Comparison of ENCODE assay signal across 23 cellular contexts in the genomic region with DNA sequence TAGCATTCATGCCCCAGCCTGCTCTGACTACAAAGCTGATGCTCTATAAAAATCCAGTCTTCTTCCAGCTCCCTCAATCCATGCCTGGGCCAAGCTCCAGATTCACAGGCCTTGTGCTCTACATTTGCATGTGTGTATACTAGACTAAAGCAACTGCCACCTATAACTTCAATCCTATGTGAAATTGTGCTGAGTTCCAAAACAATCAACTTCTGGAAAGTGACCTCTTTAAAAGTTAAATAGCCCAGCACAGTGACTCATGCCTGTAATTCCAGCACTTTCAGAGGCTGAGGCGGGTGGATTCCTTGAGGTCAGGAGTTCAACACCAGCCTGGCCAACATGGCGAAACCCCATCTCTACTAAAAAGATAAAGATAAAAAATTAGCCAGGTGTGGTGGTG.
A peak's percentile ranks its signal among the peaks of the same experiment; 100 is the strongest.
DNase-seq lines count a peak whose midpoint lies in the region; ATAC-seq, FAIRE-seq and TF ChIP-seq lines count a peak whose summit lies in the region.
"Had no signal": no experiment of that assay in that cellular context is flagged by ENCODE, and none has a peak within 500 bp of the region (broad histone marks: within the 10 kb centered on the region; RNA-seq: fewer than 3 reads in every experiment).

No MANE protein-coding gene starts in this region.

- H4K8ac ChIP-seq in IMR-90 (ENCODE audit: low read depth in 2 of 2, low read length in 2 of 2) = no peak overlapping the region

- H3K9me1 ChIP-seq in IMR-90 (ENCODE audit: insufficient read depth, low read length) (no peaks in the 10 kb centered on the region), endothelial cell of umbilical vein (replicated peaks; ENCODE audit: control insufficient read depth, extremely low read depth, insufficient read depth, low read length) (no peaks in the 10 kb centered on the region)

- H3K27me3 Mint-ChIP-seq in WTC11 (ENCODE audit: low read depth) = no peaks in the 10 kb centered on the region

- TF ChIP-seq POLR2A in IMR-90 (IDR thresholded peaks at IDR 0.05; ENCODE audit: low read depth, low read length) (no peak), endothelial cell of umbilical vein (IDR thresholded peaks at IDR 0.05; ENCODE audit: low read depth, low read length) (no peak), GM12891 (IDR thresholded peaks at IDR 0.05; ENCODE audit: low read depth, low read length) (no peak)

- no peaks in the 10 kb centered on the region for H3K9me3 ChIP-seq in IMR-90 (ENCODE audit: control insufficient read depth, insufficient read depth, low read length)
- no peaks in the 10 kb centered on the region for H3K9me3 ChIP-seq in adipocyte (ENCODE audit: control insufficient read depth, low read length)
- no peaks in the 10 kb centered on the region for H3K9me3 ChIP-seq in endothelial cell of umbilical vein (replicated peaks; ENCODE audit: control insufficient read depth, insufficient read depth, low read length)
- H3K9me3 ChIP-seq: Peyer's patch had no signal

- H3K18ac ChIP-seq in IMR-90 (ENCODE audit: low read depth, low read length) = no peak overlapping the region

- FAIRE-seq in endothelial cell of umbilical vein (lab: Jason Lieb, UNC) (no peak), GM12891 (lab: Jason Lieb, UNC) (no peak)
- FAIRE-seq: A204.1 had no signal

- H3K14ac ChIP-seq in IMR-90 (replicated peaks; ENCODE audit: low read depth, low read length) = no peak overlapping the region

- H3K4me1 Mint-ChIP-seq in WTC11 = no peaks in the 10 kb centered on the region
- H3K4me1 Mint-ChIP-seq: GM23338 had no signal

- no TSS peak for BruUV-seq in IMR-90 (replicated peaks; lab: Mats Ljungman, UMichigan)
- no TSS peak for BruUV-seq in endothelial cell of umbilical vein (replicated peaks; lab: Mats Ljungman, UMichigan)

- H4K20me1 ChIP-seq in IMR-90 (ENCODE audit: insufficient read depth, low read length) = no peaks in the 10 kb centered on the region
- no peaks in the 10 kb centered on the region for H4K20me1 ChIP-seq in endothelial cell of umbilical vein (replicated peaks; ENCODE audit: control insufficient read depth, extremely low read depth, insufficient read depth, low read length)

- H3K27ac Mint-ChIP-seq in WTC11 = no peak overlapping the region
- H3K27ac Mint-ChIP-seq: GM23338 had no signal

- POLR2A ChIA-PET in IMR-90 (lab: Charles Lee; ENCODE audit: unreplicated experiment) = no interaction called here
- POLR2A ChIA-PET in endothelial cell of umbilical vein (lab: Charles Lee) = no interaction called here
- POLR2A ChIA-PET in WTC11 (lab: Charles Lee) = no interaction called here

- H3K4me3 Mint-ChIP-seq in WTC11 = no peak overlapping the region
- H3K4me3 Mint-ChIP-seq: CD8-positive, alpha-beta memory T cell; GM23338 had no signal

- no peaks in the 10 kb centered on the region for H3K36me3 ChIP-seq in IMR-90 (ENCODE audit: control insufficient read depth, insufficient read depth, low read length)
- H3K36me3 ChIP-seq in adipocyte (ENCODE audit: control insufficient read depth, insufficient read depth, low read length, severe bottlenecking) = no peaks in the 10 kb centered on the region
- H3K36me3 ChIP-seq in endothelial cell of umbilical vein (ENCODE audit: control insufficient read depth in 2 of 2, extremely low read depth in 1 of 2, insufficient read depth in 2 of 2, low read length in 2 of 2) = no peaks in the 10 kb centered on the region
- H3K36me3 ChIP-seq: Peyer's patch had no signal

- intact Hi-C loops in IMR-90 (cut with micrococcal nuclease) = no loop called here
- intact Hi-C loops in endothelial cell of umbilical vein (cut with micrococcal nuclease) = loop anchor here (5.0 kb wide), 1 partner anchor 1338 kb away; no protein-coding TSS in a partner anchor

- dilution Hi-C loops in IMR-90 (cut with HindIII; ENCODE audit: low sequenced_read_pairs, unreplicated experiment) = no loop called here
- dilution Hi-C loops in endothelial cell of umbilical vein (cut with MboI; ENCODE audit: extremely low pct_ligation_motif_present, low sequenced_read_pairs) = no loop called here

- H3K27me3 ChIP-seq in IMR-90 (ENCODE audit: control insufficient read depth, insufficient read depth, low read length) (no peaks in the 10 kb centered on the region), adipocyte (replicated peaks; ENCODE audit: control insufficient read depth, insufficient read depth, low read length) (no peaks in the 10 kb centered on the region), endothelial cell of umbilical vein (ENCODE audit: control insufficient read depth in 2 of 2, insufficient read depth in 2 of 2, low read length in 2 of 2) (no peaks in the 10 kb centered on the region)
- H3K27me3 ChIP-seq: Peyer's patch had no signal

- H2BK120ac ChIP-seq in IMR-90 (ENCODE audit: low read depth, low read length) = no peak overlapping the region

- no peak overlapping the region for H2AK9ac ChIP-seq in IMR-90 (replicated peaks; ENCODE audit: low read depth, low read length, poor library complexity)

- no peaks in the 10 kb centered on the region for H3K79me1 ChIP-seq in IMR-90 (ENCODE audit: low read depth in 1 of 2, low read length in 2 of 2)

- H2BK15ac ChIP-seq in IMR-90 (ENCODE audit: low read depth, low read length) = no peak overlapping the region

- no peak for TF ChIP-seq RAD21 in IMR-90 (IDR thresholded peaks at IDR 0.05; ENCODE audit: low read length)

- no peaks in the 10 kb centered on the region for H3K36me3 Mint-ChIP-seq in WTC11
- H3K36me3 Mint-ChIP-seq: CD8-positive, alpha-beta memory T cell had no signal

- H3K56ac ChIP-seq in IMR-90 (ENCODE audit: extremely low read depth, insufficient read depth, low read length) = no peak overlapping the region

- H2AK5ac ChIP-seq in IMR-90 (ENCODE audit: low read depth, low read length) = no peak overlapping the region

- CTCF ChIA-PET in IMR-90 (lab: Yijun Ruan, JAX) = interaction anchor here (0.6 kb wide), 1 partner anchor 1093 kb away, joined by 6 read pairs; no protein-coding TSS in a partner anchor
- CTCF ChIA-PET in endothelial cell of umbilical vein (lab: Charles Lee) = no interaction called here
- CTCF ChIA-PET in WTC11 (lab: Charles Lee) = no interaction called here

- no peak overlapping the region for H3K4me2 ChIP-seq in IMR-90 (ENCODE audit: low read depth, low read length)
- no peak overlapping the region for H3K4me2 ChIP-seq in endothelial cell of umbilical vein (ENCODE audit: insufficient read depth, low read length)
- H3K4me2 ChIP-seq: GM23338 had no signal

- H3K9ac ChIP-seq in IMR-90 (ENCODE audit: low read depth, low read length) (no peak overlapping the region), adipocyte (ENCODE audit: low read length) (no peak overlapping the region), endothelial cell of umbilical vein (replicated peaks; ENCODE audit: extremely low read depth, insufficient read depth, low read length) (no peak overlapping the region)

- in situ Hi-C loops in IMR-90 (cut with MboI; ENCODE audit: low sequenced_read_pairs) = no loop called here

- H2BK5ac ChIP-seq in IMR-90 (ENCODE audit: low read depth, low read length, poor library complexity, severe bottlenecking) = no peak overlapping the region

- H2BK20ac ChIP-seq in IMR-90 (ENCODE audit: low read depth, low read length) = no peak overlapping the region

- H2AFZ ChIP-seq in IMR-90 (replicated peaks; ENCODE audit: low read length, poor library complexity) (no peak overlapping the region), endothelial cell of umbilical vein (ENCODE audit: low read depth, low read length) (no peak overlapping the region)
- H2AFZ ChIP-seq: GM23338 had no signal

- peaks cover 3% of the 10 kb centered on the region; the same call in 1 of the 2 replicates for H3K9me3 Mint-ChIP-seq in WTC11
- H3K9me3 Mint-ChIP-seq: GM23338 had no signal

- TF ChIP-seq CTCF in IMR-90 (conservative IDR thresholded peaks at IDR 0.05; ENCODE audit: low read depth, low read length) (no peak), endothelial cell of umbilical vein (IDR thresholded peaks at IDR 0.05; ENCODE audit: extremely low read depth in 1 of 2, insufficient read depth in 1 of 2, low read depth in 1 of 2, low read length in 2 of 2) (no peak), WTC11 (IDR thresholded peaks at IDR 0.05) (no peak)

- no peak overlapping the region for H3K27ac ChIP-seq in IMR-90 (ENCODE audit: insufficient read depth, low read length)
- H3K27ac ChIP-seq in endothelial cell of umbilical vein (ENCODE audit: insufficient read depth, low read depth, low read length) = no peak overlapping the region
- H3K27ac ChIP-seq: C4-2B, Peyer's patch had no signal

- H3K4ac ChIP-seq in IMR-90 (ENCODE audit: low read depth, low read length) = no peak overlapping the region

- H3K4me3 ChIP-seq in IMR-90 (ENCODE audit: insufficient read depth, low read depth, low read length) (no peak overlapping the region), adipocyte (ENCODE audit: low read length) (no peak overlapping the region), endothelial cell of umbilical vein (replicated peaks in 1 of 3; ENCODE audit: insufficient read depth in 1 of 3, low read depth in 1 of 3, low read length in 3 of 3) (no peak overlapping the region)
- H3K4me3 ChIP-seq: GM23338, Peyer's patch had no signal

- H3K23ac ChIP-seq in IMR-90 (ENCODE audit: low read depth, low read length) = no peak overlapping the region

- H3K79me2 ChIP-seq in endothelial cell of umbilical vein (ENCODE audit: control insufficient read depth, insufficient read depth, low read length) = no peaks in the 10 kb centered on the region

- WGBS in IMR-90 (ENCODE audit: extremely low coverage in 2 of 2, insufficient read length in 1 of 2), 2 experiments = no CpG with 5 or more reads among the region's 2 CpGs

- H4K91ac ChIP-seq in IMR-90 (ENCODE audit: insufficient read depth, low read depth, low read length) = no peak overlapping the region

- H3K4me1 ChIP-seq in IMR-90 (ENCODE audit: control insufficient read depth, insufficient read depth, low read length) (no peaks in the 10 kb centered on the region), adipocyte (ENCODE audit: control insufficient read depth, insufficient read depth, low read length) (no peaks in the 10 kb centered on the region), endothelial cell of umbilical vein (ENCODE audit: control insufficient read depth, extremely low read depth, insufficient read depth, low read length) (no peaks in the 10 kb centered on the region)
- H3K4me1 ChIP-seq: Peyer's patch had no signal

- peak; percentile 50 for DNase-seq in IMR-90
- DNase-seq in adipocyte (ENCODE audit: low read depth) = peak; percentile 8
- peak; percentile 60 for DNase-seq in endothelial cell of umbilical vein (ENCODE audit: low read depth, low spot score)
- peak; percentile 58 for DNase-seq in iris pigment epithelial cell (ENCODE audit: low read depth)
- DNase-seq in GM12891 (ENCODE audit: insufficient read length, low spot score) = no peak
- DNase-seq in GM19238 (ENCODE audit: insufficient read length, low spot score) = no peak
- DNase-seq in WTC11 (ENCODE audit: low spot score) = no peak
- no peak for DNase-seq in DMS79 (lab: John Stamatoyannopoulos, UW)
- DNase-seq: Calu3; CD8-positive, alpha-beta memory T cell; DMS153; HCEC 1CT; KG1; MV-4-11; NCI-H1694; NCI-H2081; NCI-H2171; NCI-H524 treated with DMSO at 0.1 percent for 48 hours; NCI-H82; Peyer's patch had no signal

- ATAC-seq in IMR-90 (ENCODE audit: low read depth) (no peak), WTC11 (no peak)
- ATAC-seq: GM23338 had no signal

- no peak overlapping the region for H4K5ac ChIP-seq in IMR-90 (ENCODE audit: low read depth, low read length)

TF ChIP-seq in WTC11, 78 proteins besides CTCF, POLR2A, EP300 and RAD21 (continues in another document):
- TF ChIP-seq NFATC4 (CRISPR knock-in tag; IDR thresholded peaks at IDR 0.05) (no peak), TP53 (CRISPR knock-in tag; IDR thresholded peaks at IDR 0.05) (no peak)

Comparison
In these comparisons a context has a peak if more than half of its experiments do, and no peak if none do; other contexts are left out.
1. DNase-seq: peak in IMR-90 (single experiment), adipocyte (single experiment), endothelial cell of umbilical vein (single experiment) and iris pigment epithelial cell (single experiment); none in GM12891 (single experiment), GM19238 (single experiment), WTC11 (single experiment) and DMS79 (single experiment).